15 cellular contexts compared by ENCODE assay signal in genomic region chr15:91881551-91882297, GRCh38.
"Had no signal": no experiment of that assay in that cellular context is flagged by ENCODE, and none has a peak within 500 bp of the region (broad histone marks: within the 10 kb centered on the region; RNA-seq: fewer than 3 reads in every experiment).

No MANE protein-coding gene starts in this region.

- H3K36me3 ChIP-seq: stomach, tibial artery, vagina had no signal

- H3K4me3 Mint-ChIP-seq: activated naive CD4-positive, alpha-beta T cell treated with anti-CD3 and anti-CD28 coated beads, Interleukin-2, amount 50 U/mL, for 24 hours; effector memory CD8-positive, alpha-beta T cell; memory B cell; nephron had no signal

- H3K4me1 ChIP-seq: vagina had no signal

- H3K9me3 Mint-ChIP-seq: activated naive CD4-positive, alpha-beta T cell treated with anti-CD3 and anti-CD28 coated beads, Interleukin-2, amount 50 U/mL, for 24 hours; effector memory CD8-positive, alpha-beta T cell; memory B cell; nephron had no signal

- H3K27me3 Mint-ChIP-seq: activated naive CD4-positive, alpha-beta T cell treated with anti-CD3 and anti-CD28 coated beads, Interleukin-2, amount 50 U/mL, for 24 hours; effector memory CD8-positive, alpha-beta T cell had no signal

- DNase-seq: activated CD4-positive, alpha-beta T cell treated with anti-CD3 and anti-CD28 coated beads, Interleukin-2, amount 50 U/mL, for 1 hour; activated T-cell treated with anti-CD3 and anti-CD28 coated beads for 4 hours; central memory CD4-positive, alpha-beta T cell; cortex of kidney; effector memory CD8-positive, alpha-beta T cell; hippocampal formation; stimulated activated CD4-positive, alpha-beta T cell treated with anti-CD3 and anti-CD28 coated beads, Interleukin-15, amount 100 ng/mL, for 24 hours; stimulated activated CD4-positive, alpha-beta T cell treated with anti-CD3 and anti-CD28 coated beads, Interleukin-4, amount 100 ng/mL, for 24 hours; stomach; tibial artery had no signal

- H3K27ac Mint-ChIP-seq: activated naive CD4-positive, alpha-beta T cell treated with anti-CD3 and anti-CD28 coated beads, Interleukin-2, amount 50 U/mL, for 24 hours; memory B cell; nephron had no signal

- H3K4me1 Mint-ChIP-seq: memory B cell had no signal

- H3K9me3 ChIP-seq: stomach, tibial artery, vagina had no signal

- H3K36me3 Mint-ChIP-seq: memory B cell had no signal

- H3K27ac ChIP-seq: stomach, tibial artery, vagina had no signal

- H3K4me3 ChIP-seq: stomach, tibial artery, vagina had no signal

- ATAC-seq: effector memory CD8-positive, alpha-beta T cell; left lobe of liver had no signal

- H3K27me3 ChIP-seq: stomach, tibial artery, vagina had no signal
